In the genomic region with DNA sequence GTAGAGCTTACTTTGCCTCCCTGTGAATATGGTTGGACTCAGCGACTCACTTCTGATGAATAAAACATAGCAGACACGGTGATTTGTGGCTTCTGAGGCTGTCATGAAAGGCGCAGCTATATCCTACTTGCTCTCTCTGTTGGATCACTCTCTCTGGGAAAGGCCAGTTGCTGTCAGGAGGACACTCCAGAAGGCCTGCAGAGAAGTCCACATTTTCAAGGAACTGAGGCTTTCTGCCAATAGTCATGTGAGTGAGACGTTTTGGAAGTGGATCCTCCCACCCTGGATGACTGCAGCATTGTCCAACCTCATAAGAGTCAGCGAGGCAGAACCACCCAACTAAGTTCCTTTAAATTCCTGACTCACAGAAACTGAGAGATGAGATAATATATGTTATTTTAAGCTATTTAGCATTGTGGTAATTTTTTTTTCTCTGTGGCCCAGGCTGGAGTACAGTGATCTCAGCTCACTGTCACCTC, we compare ENCODE assay signal across 10 cellular contexts.
DNase-seq lines count a peak whose midpoint lies in the region; ATAC-seq and TF ChIP-seq lines count a peak whose summit lies in the region.
"Had no signal": no experiment of that assay in that cellular context is flagged by ENCODE, and none has a peak within 500 bp of the region (broad histone marks: within the 10 kb centered on the region; RNA-seq: fewer than 3 reads in every experiment).

No MANE protein-coding gene starts in this region.

- H3K36me3 Mint-ChIP-seq in naive thymus-derived CD8-positive, alpha-beta T cell: no peaks in the 10 kb centered on the region
- H3K36me3 Mint-ChIP-seq in type B pancreatic cell: no peaks in the 10 kb centered on the region
- H3K36me3 Mint-ChIP-seq: brain had no signal

- H3K4me3 Mint-ChIP-seq in naive thymus-derived CD8-positive, alpha-beta T cell: no peak overlapping the region
- no peak overlapping the region for H3K4me3 Mint-ChIP-seq in type B pancreatic cell
- H3K4me3 Mint-ChIP-seq: brain had no signal

- DNase-seq in AG20443 (ENCODE audit: low spot score) (peak; percentile 63), iPS-NIHi11 (ENCODE audit: low spot score) (peak; percentile 24), GOT3 (lab: John Stamatoyannopoulos, UW) (no peak), type B pancreatic cell (ENCODE audit: extremely low spot score, unreplicated experiment) (no peak)
- DNase-seq in naive thymus-derived CD8-positive, alpha-beta T cell: no peak
- DNase-seq: NCI-H510A had no signal

- POLR2A ChIA-PET in naive thymus-derived CD8-positive, alpha-beta T cell (lab: Charles Lee): no interaction called here

- H3K4me1 Mint-ChIP-seq in naive thymus-derived CD8-positive, alpha-beta T cell: no peaks in the 10 kb centered on the region
- H3K4me1 Mint-ChIP-seq in type B pancreatic cell (ENCODE audit: unreplicated experiment): no peaks in the 10 kb centered on the region
- H3K4me1 Mint-ChIP-seq: brain had no signal

- H3K27me3 Mint-ChIP-seq in naive thymus-derived CD8-positive, alpha-beta T cell: no peaks in the 10 kb centered on the region
- peaks cover 6% of the 10 kb centered on the region for H3K27me3 Mint-ChIP-seq in type B pancreatic cell
- H3K27me3 Mint-ChIP-seq: brain had no signal

- no peak for TF ChIP-seq CTCF in type B pancreatic cell (conservative IDR thresholded peaks at IDR 0.05)

- no peak overlapping the region for H3K27ac Mint-ChIP-seq in naive thymus-derived CD8-positive, alpha-beta T cell
- H3K27ac Mint-ChIP-seq in type B pancreatic cell: no peak overlapping the region
- H3K27ac Mint-ChIP-seq: brain had no signal

- peaks cover 0 to 4% (median 0%) of the 10 kb centered on the region in 9 donors for H3K9me3 Mint-ChIP-seq in naive thymus-derived CD8-positive, alpha-beta T cell
- no peaks in the 10 kb centered on the region for H3K9me3 Mint-ChIP-seq in type B pancreatic cell

- peak; percentile 57 for ATAC-seq in GM21619 (IDR thresholded peaks at IDR 0.05; ENCODE audit: unreplicated experiment)
- no peak for ATAC-seq in SK-N-SH treated with all-trans-retinoic acid at 6 μM for 48 hours
- ATAC-seq in naive thymus-derived CD8-positive, alpha-beta T cell: no peak
- ATAC-seq in GM21786 (IDR thresholded peaks at IDR 0.05; ENCODE audit: unreplicated experiment): no peak

TF ChIP-seq in SK-N-SH treated with all-trans-retinoic acid at 6 μM for 48 hours, 23 proteins besides CTCF, POLR2A, EP300 and RAD21:
- no peak for TF ChIP-seq ZNF565 (CRISPR knock-in tag; conservative IDR thresholded peaks at IDR 0.05; ENCODE audit: low read depth)
- TF ChIP-seq ZNF8 (CRISPR knock-in tag; IDR thresholded peaks at IDR 0.05): no peak
- 0 out of 2 replicates have a peak, but pooled peaks have one; percentile 14 for TF ChIP-seq ZFP3 (CRISPR knock-in tag; IDR thresholded peaks at IDR 0.05)
- no peak for TF ChIP-seq ZNF70 (CRISPR knock-in tag; IDR thresholded peaks at IDR 0.05)
- TF ChIP-seq, protein P1, sequence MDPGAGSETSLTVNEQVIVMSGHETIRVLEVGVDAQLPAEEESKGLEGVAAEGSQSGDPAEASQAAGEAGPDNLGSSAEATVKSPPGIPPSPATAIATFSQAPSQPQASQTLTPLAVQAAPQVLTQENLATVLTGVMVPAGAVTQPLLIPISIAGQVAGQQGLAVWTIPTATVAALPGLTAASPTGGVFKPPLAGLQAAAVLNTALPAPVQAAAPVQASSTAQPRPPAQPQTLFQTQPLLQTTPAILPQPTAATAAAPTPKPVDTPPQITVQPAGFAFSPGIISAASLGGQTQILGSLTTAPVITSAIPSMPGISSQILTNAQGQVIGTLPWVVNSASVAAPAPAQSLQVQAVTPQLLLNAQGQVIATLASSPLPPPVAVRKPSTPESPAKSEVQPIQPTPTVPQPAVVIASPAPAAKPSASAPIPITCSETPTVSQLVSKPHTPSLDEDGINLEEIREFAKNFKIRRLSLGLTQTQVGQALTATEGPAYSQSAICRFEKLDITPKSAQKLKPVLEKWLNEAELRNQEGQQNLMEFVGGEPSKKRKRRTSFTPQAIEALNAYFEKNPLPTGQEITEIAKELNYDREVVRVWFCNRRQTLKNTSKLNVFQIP (CRISPR knock-in tag; IDR thresholded peaks at IDR 0.05; ENCODE audit: borderline replicate concordance, low read depth): no peak
- no peak for TF ChIP-seq ZC3H10 (CRISPR knock-in tag; IDR thresholded peaks at IDR 0.05)
- TF ChIP-seq, protein P2, sequence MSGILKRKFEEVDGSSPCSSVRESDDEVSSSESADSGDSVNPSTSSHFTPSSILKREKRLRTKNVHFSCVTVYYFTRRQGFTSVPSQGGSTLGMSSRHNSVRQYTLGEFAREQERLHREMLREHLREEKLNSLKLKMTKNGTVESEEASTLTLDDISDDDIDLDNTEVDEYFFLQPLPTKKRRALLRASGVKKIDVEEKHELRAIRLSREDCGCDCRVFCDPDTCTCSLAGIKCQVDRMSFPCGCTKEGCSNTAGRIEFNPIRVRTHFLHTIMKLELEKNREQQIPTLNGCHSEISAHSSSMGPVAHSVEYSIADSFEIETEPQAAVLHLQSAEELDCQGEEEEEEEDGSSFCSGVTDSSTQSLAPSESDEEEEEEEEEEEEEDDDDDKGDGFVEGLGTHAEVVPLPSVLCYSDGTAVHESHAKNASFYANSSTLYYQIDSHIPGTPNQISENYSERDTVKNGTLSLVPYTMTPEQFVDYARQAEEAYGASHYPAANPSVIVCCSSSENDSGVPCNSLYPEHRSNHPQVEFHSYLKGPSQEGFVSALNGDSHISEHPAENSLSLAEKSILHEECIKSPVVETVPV (CRISPR knock-in tag; IDR thresholded peaks at IDR 0.05): no peak
- no peak for TF ChIP-seq SNAI2 (CRISPR knock-in tag; IDR thresholded peaks at IDR 0.05)
- TF ChIP-seq, protein P3, sequence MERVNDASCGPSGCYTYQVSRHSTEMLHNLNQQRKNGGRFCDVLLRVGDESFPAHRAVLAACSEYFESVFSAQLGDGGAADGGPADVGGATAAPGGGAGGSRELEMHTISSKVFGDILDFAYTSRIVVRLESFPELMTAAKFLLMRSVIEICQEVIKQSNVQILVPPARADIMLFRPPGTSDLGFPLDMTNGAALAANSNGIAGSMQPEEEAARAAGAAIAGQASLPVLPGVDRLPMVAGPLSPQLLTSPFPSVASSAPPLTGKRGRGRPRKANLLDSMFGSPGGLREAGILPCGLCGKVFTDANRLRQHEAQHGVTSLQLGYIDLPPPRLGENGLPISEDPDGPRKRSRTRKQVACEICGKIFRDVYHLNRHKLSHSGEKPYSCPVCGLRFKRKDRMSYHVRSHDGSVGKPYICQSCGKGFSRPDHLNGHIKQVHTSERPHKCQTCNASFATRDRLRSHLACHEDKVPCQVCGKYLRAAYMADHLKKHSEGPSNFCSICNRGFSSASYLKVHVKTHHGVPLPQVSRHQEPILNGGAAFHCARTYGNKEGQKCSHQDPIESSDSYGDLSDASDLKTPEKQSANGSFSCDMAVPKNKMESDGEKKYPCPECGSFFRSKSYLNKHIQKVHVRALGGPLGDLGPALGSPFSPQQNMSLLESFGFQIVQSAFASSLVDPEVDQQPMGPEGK (CRISPR knock-in tag; IDR thresholded peaks at IDR 0.05; ENCODE audit: borderline replicate concordance): no peak
- peak; percentile 24; the same call in 1 of the 2 replicates for TF ChIP-seq ISL1 (CRISPR knock-in tag; IDR thresholded peaks at IDR 0.05)
- TF ChIP-seq ZFP30 (CRISPR knock-in tag; IDR thresholded peaks at IDR 0.05): no peak
- no peak for TF ChIP-seq ESRRG (CRISPR knock-in tag; IDR thresholded peaks at IDR 0.05)
- TF ChIP-seq, protein P4, sequence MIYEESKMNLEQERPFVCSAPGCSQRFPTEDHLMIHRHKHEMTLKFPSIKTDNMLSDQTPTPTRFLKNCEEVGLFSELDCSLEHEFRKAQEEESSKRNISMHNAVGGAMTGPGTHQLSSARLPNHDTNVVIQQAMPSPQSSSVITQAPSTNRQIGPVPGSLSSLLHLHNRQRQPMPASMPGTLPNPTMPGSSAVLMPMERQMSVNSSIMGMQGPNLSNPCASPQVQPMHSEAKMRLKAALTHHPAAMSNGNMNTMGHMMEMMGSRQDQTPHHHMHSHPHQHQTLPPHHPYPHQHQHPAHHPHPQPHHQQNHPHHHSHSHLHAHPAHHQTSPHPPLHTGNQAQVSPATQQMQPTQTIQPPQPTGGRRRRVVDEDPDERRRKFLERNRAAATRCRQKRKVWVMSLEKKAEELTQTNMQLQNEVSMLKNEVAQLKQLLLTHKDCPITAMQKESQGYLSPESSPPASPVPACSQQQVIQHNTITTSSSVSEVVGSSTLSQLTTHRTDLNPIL (CRISPR knock-in tag; IDR thresholded peaks at IDR 0.05; ENCODE audit: low read depth): no peak
- no peak for TF ChIP-seq TOX (CRISPR knock-in tag; IDR thresholded peaks at IDR 0.05; ENCODE audit: borderline replicate concordance)
- no peak for TF ChIP-seq ARNTL (CRISPR knock-in tag; IDR thresholded peaks at IDR 0.05; ENCODE audit: borderline replicate concordance, low read depth)
- TF ChIP-seq CSDC2 (CRISPR knock-in tag; IDR thresholded peaks at IDR 0.05): no peak
- TF ChIP-seq RARB (CRISPR knock-in tag; IDR thresholded peaks at IDR 0.05): no peak
- TF ChIP-seq OSR1 (CRISPR knock-in tag; IDR thresholded peaks at IDR 0.05): no peak

Comparison
In these comparisons a context has a peak if more than half of its experiments do, and no peak if none do; other contexts are left out.
1. DNase-seq: peak in AG20443 (single experiment) and iPS-NIHi11 (single experiment); none in GOT3 (single experiment), naive thymus-derived CD8-positive, alpha-beta T cell (0 of 10) and type B pancreatic cell (single experiment).